ENCODE assay signal across 19 cellular contexts in genomic region chr19:31128291-31128690, GRCh38.
DNase-seq lines count a peak whose midpoint lies in the region; ATAC-seq and TF ChIP-seq lines count a peak whose summit lies in the region.
"Had no signal": no experiment of that assay in that cellular context is flagged by ENCODE, and none has a peak within 500 bp of the region (broad histone marks: within the 10 kb centered on the region; RNA-seq: fewer than 3 reads in every experiment).

No MANE protein-coding gene starts in this region.

- no peaks in the 10 kb centered on the region for H3K27me3 Mint-ChIP-seq in chondrocyte (ENCODE audit: low read depth)

- H3K27me3 ChIP-seq in AG04450 (ENCODE audit: control insufficient read depth, insufficient read depth, low read length): no peaks in the 10 kb centered on the region
- no peaks in the 10 kb centered on the region for H3K27me3 ChIP-seq in Panc1 (ENCODE audit: control insufficient read depth, insufficient read depth, low read length)
- no peaks in the 10 kb centered on the region for H3K27me3 ChIP-seq in prostate gland (replicated peaks; ENCODE audit: insufficient read depth)
- H3K27me3 ChIP-seq in uterus: no peaks in the 10 kb centered on the region
- no peaks in the 10 kb centered on the region for H3K27me3 ChIP-seq in H7 (ENCODE audit: control insufficient read depth, insufficient read depth, low read length)
- H3K27me3 ChIP-seq: MG63 had no signal

- H3K4me1 Mint-ChIP-seq in chondrocyte (ENCODE audit: low read depth): peaks cover 55% of the 10 kb centered on the region

- H3K4me3 Mint-ChIP-seq in chondrocyte (ENCODE audit: unreplicated experiment): no peak overlapping the region
- H3K4me3 Mint-ChIP-seq: CD4-positive, alpha-beta T cell had no signal

- peak overlapping the region; percentile 99 for H3K27ac Mint-ChIP-seq in chondrocyte (ENCODE audit: unreplicated experiment)
- H3K27ac Mint-ChIP-seq: CD4-positive, alpha-beta T cell had no signal

- no peaks in the 10 kb centered on the region for H3K36me3 Mint-ChIP-seq in chondrocyte (ENCODE audit: low read depth)

- no peaks in the 10 kb centered on the region for H3K36me3 ChIP-seq in Panc1 (ENCODE audit: control insufficient read depth, insufficient read depth, low read length)
- H3K36me3 ChIP-seq in prostate gland: no peaks in the 10 kb centered on the region
- H3K36me3 ChIP-seq in uterus: no peaks in the 10 kb centered on the region
- H3K36me3 ChIP-seq in H7 (replicated peaks; ENCODE audit: control insufficient read depth, insufficient read depth, low read length): no peaks in the 10 kb centered on the region
- H3K36me3 ChIP-seq: MG63 had no signal

- POLR2A ChIA-PET in AG04450 (lab: Yijun Ruan, JAX) (interaction anchor here (0.6 to 1.6 kb wide), 3 partner anchors 12 to 308 kb away, joined by 3 to 5 read pairs (median 4); no protein-coding TSS in a partner anchor), Panc1 (lab: Charles Lee) (no interaction called here)

- in situ Hi-C loops in Panc1 (cut with HindIII; ENCODE audit: low pct_unique_long_range_greater_than_20kb, low sequenced_read_pairs): no loop called here

- 95% methylated on average over 9 of the region's 9 CpGs for WGBS in prostate gland

- H3K4me3 ChIP-seq in AG04450 (ENCODE audit: low read depth, low read length) (no peak overlapping the region), Panc1 (ENCODE audit: low read depth in 2 of 2, low read length in 2 of 2) (no peak overlapping the region), prostate gland (no peak overlapping the region), uterus (no peak overlapping the region), H7 (ENCODE audit: insufficient read depth, low read depth, low read length) (no peak overlapping the region)
- H3K4me3 ChIP-seq: MG63 had no signal

- H3K4me1 ChIP-seq in Panc1 (ENCODE audit: control insufficient read depth, insufficient read depth, low read length) (peaks cover 5% of the 10 kb centered on the region), prostate gland (replicated peaks) (peaks cover 4% of the 10 kb centered on the region), uterus (no peaks in the 10 kb centered on the region)

- H3K9me3 ChIP-seq in AG04450 (ENCODE audit: control insufficient read depth, insufficient read depth, low read length) (no peaks in the 10 kb centered on the region; the same call in 1 of the 2 replicates), Panc1 (ENCODE audit: control insufficient read depth, insufficient read depth, low read depth, low read length) (no peaks in the 10 kb centered on the region), prostate gland (no peaks in the 10 kb centered on the region), uterus (no peaks in the 10 kb centered on the region)

- peaks cover 10% of the 10 kb centered on the region for H3K9me3 Mint-ChIP-seq in chondrocyte (ENCODE audit: low read depth)
- H3K9me3 Mint-ChIP-seq: CD4-positive, alpha-beta T cell had no signal

- DNase-seq in AG04450 (ENCODE audit: low read depth, low spot score) (no peak), Panc1 (ENCODE audit: low read depth, low spot score) (no peak), chondrocyte (ENCODE audit: low spot score) (peak; percentile 59), prostate gland (ENCODE audit: low spot score) (no peak), uterus (no peak), H7 (no peak)
- no peak for DNase-seq in activated T-cell treated with anti-CD3 and anti-CD28 coated beads, Interleukin-2, amount 50 U/mL, for 1 hour
- DNase-seq: Calu3; CD4-positive, alpha-beta T cell; DND-41; GF-D8; NCI-H1105; NCI-H1694 treated with DMSO at 0.1 percent for 48 hours; NCI-H69; NK-92 treated with Interleukin-12 subunit alpha and Interleukin-12 subunit beta, amount 100 ng/mL, for 24 hours had no signal

- CTCF ChIA-PET in AG04450 (lab: Charles Lee) (interaction anchor here (0.7 to 1.6 kb wide), 2 partner anchors 8 to 74 kb away, joined by 3 to 5 read pairs; no protein-coding TSS in a partner anchor), Panc1 (lab: Charles Lee) (no interaction called here)

- no peak for TF ChIP-seq POLR2A in prostate gland (IDR thresholded peaks at IDR 0.05)
- no peak for TF ChIP-seq POLR2A in uterus (IDR thresholded peaks at IDR 0.05)

- no peak for TF ChIP-seq CTCF in AG04450 (IDR thresholded peaks at IDR 0.05; ENCODE audit: low read depth, low read length)
- TF ChIP-seq CTCF in Panc1 (IDR thresholded peaks at IDR 0.05): no peak
- TF ChIP-seq CTCF in chondrocyte (IDR thresholded peaks at IDR 0.05): no peak
- TF ChIP-seq CTCF in prostate gland (IDR thresholded peaks at IDR 0.05): no peak
- TF ChIP-seq CTCF in uterus (IDR thresholded peaks at IDR 0.05): no peak

- no peak for ATAC-seq in Panc1
- no peak for ATAC-seq in GM21447 (IDR thresholded peaks at IDR 0.05; ENCODE audit: unreplicated experiment)
- ATAC-seq: HepG2, PC-3 had no signal

- BruUV-seq in Panc1 (replicated peaks; lab: Mats Ljungman, UMichigan): no TSS peak

- peak overlapping the region; percentile 98 for H3K27ac ChIP-seq in AG04450 (ENCODE audit: low read depth, low read length)
- H3K27ac ChIP-seq in Panc1 (ENCODE audit: low read length): peak overlapping the region; percentile 42; the same call in 1 of the 2 replicates
- H3K27ac ChIP-seq in prostate gland: peak overlapping the region; percentile 53 to 60
- no peak overlapping the region for H3K27ac ChIP-seq in uterus

- intact Hi-C loops in Panc1 (cut with micrococcal nuclease; ENCODE audit: unreplicated experiment): no loop called here
- intact Hi-C loops in prostate gland (cut with DNase I): loop anchor here (10.0 kb wide), 1 partner anchor 227 kb away; no protein-coding TSS in a partner anchor
- intact Hi-C loops in uterus (cut with DNase I; ENCODE audit: low total_unique reads): no loop called here

Comparison
In these comparisons a context has a peak if more than half of its experiments do, and no peak if none do; other contexts are left out.
1. H3K27ac ChIP-seq: peak in AG04450 (single experiment), Panc1 (single experiment) and prostate gland (2 of 2); none in uterus (0 of 2).